In the genomic region with DNA sequence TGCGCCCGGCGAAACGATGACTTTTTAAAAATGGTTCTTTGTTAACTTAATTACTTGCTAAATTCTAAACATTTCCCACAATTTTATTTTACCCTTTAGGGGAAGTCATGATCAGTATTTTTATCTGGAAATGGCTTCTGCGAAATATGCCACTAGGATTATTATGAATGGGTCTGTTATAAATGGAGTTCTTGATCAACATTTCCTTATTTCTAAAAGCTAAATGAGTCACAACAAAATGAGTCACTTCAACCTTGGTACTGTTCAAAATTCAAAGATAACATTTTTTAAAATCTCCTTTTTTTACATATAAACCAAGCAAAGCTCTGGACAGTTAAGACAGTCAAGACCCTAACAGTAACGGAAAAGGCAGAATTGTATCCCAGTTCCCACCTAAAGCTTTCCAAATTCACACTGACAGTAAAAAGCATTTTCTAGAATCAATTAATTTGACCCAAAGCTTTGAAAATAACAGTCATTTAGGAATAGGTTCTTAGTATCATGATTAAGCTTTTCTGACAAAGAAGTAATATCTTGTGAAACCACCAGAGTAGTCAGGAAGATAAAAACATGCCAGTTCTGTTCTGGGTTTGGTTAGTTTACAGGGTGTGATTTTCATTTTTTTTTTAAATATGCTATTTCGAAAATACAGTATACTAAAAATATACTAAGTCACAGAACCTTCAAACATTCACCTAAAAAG, we compare ENCODE assay signal across 13 cellular contexts.
A peak's percentile ranks its signal among the peaks of the same experiment; 100 is the strongest.
DNase-seq lines count a peak whose midpoint lies in the region; ATAC-seq, FAIRE-seq and TF ChIP-seq lines count a peak whose summit lies in the region.
"Had no signal": no experiment of that assay in that cellular context is flagged by ENCODE, and none has a peak within 500 bp of the region (broad histone marks: within the 10 kb centered on the region; RNA-seq: fewer than 3 reads in every experiment).

No MANE protein-coding gene starts in this region.

- no peaks in the 10 kb centered on the region for H3K9me2 ChIP-seq in PC-9 (ENCODE audit: insufficient read depth)

- DNase-seq in PC-9 (no peak), dermis blood vessel endothelial cell (peak; percentile 59), small intestine (peak; percentile 16), NCI-H1417 treated with DMSO at 0.1 percent for 48 hours (lab: John Stamatoyannopoulos, UW) (no peak), NCI-H2081 (lab: John Stamatoyannopoulos, UW) (no peak)
- DNase-seq in CD8-positive, alpha-beta T cell: no peak
- DNase-seq: activated CD4-positive, alpha-beta T cell treated with anti-CD3 and anti-CD28 coated beads for 48 hours; activated gamma-delta T cell; left cardiac atrium; NCI-H524 had no signal

- 79 to 88% (median 88%) methylated on average over 7 of the region's 7 CpGs for WGBS in small intestine, 3 donors

- H3K4me3 Mint-ChIP-seq in CD8-positive, alpha-beta T cell: no peak overlapping the region

- H3K4me3 ChIP-seq in PC-9: no peak overlapping the region
- no peak overlapping the region for H3K4me3 ChIP-seq in small intestine (ENCODE audit: low read depth in 1 of 2, low read length in 2 of 2)
- no peak overlapping the region for H3K4me3 ChIP-seq in CD8-positive, alpha-beta T cell (ENCODE audit: low read depth, low read length)

- H3K9me3 ChIP-seq in PC-9 (ENCODE audit: insufficient read depth, low read depth) (0 out of 2 replicates have a peak, but pooled peaks cover 6% of the 10 kb centered on the region), small intestine (ENCODE audit: control insufficient read depth, low read depth) (no peaks in the 10 kb centered on the region)
- H3K9me3 ChIP-seq in CD8-positive, alpha-beta T cell (ENCODE audit: low read length): no peaks in the 10 kb centered on the region

- TF ChIP-seq CTCF in PC-9 (conservative IDR thresholded peaks at IDR 0.05): no peak
- TF ChIP-seq CTCF in CD8-positive, alpha-beta T cell (IDR thresholded peaks at IDR 0.05): no peak

- H3K27me3 ChIP-seq in PC-9 (ENCODE audit: insufficient read depth, low read depth): no peaks in the 10 kb centered on the region
- H3K27me3 ChIP-seq in small intestine (ENCODE audit: control insufficient read depth in 2 of 2, insufficient read depth in 2 of 2, low read length in 2 of 2): no peaks in the 10 kb centered on the region
- no peaks in the 10 kb centered on the region for H3K27me3 ChIP-seq in CD8-positive, alpha-beta T cell (ENCODE audit: insufficient read depth, low read length)

- CTCF ChIA-PET in PC-9 (lab: Charles Lee): no interaction called here
- CTCF ChIA-PET in CD8-positive, alpha-beta T cell (lab: Charles Lee): interaction anchor here (0.7 kb wide), 1 partner anchor 40 kb away, joined by 4 read pairs; no protein-coding TSS in a partner anchor

- peaks cover 5% of the 10 kb centered on the region; the same call in 1 of the 2 replicates for H3F3A ChIP-seq in PC-9 (ENCODE audit: insufficient read depth, low read depth)

- H4K20me1 ChIP-seq in PC-9 (ENCODE audit: insufficient read depth): no peaks in the 10 kb centered on the region

- H3K36me3 ChIP-seq in PC-9 (ENCODE audit: low read depth) (peaks cover 24% of the 10 kb centered on the region), small intestine (ENCODE audit: control insufficient read depth in 2 of 2, insufficient read depth in 2 of 2, low read length in 2 of 2) (peaks cover 0 to 4% of the 10 kb centered on the region in 2 donors)
- H3K36me3 ChIP-seq in CD8-positive, alpha-beta T cell (ENCODE audit: insufficient read depth, low read length): no peaks in the 10 kb centered on the region

- H2AFZ ChIP-seq in PC-9: no peak overlapping the region

- no peak overlapping the region for H3K27ac Mint-ChIP-seq in CD8-positive, alpha-beta T cell

- ATAC-seq in GM19455 (IDR thresholded peaks at IDR 0.05; ENCODE audit: unreplicated experiment) (peak; percentile 63), HG03565 (IDR thresholded peaks at IDR 0.05; ENCODE audit: unreplicated experiment) (no peak)
- no peak for ATAC-seq in CD8-positive, alpha-beta T cell

- peaks cover 5% of the 10 kb centered on the region for H3K27me3 Mint-ChIP-seq in CD8-positive, alpha-beta T cell (ENCODE audit: low read depth)

- FAIRE-seq in small intestine (lab: Jason Lieb, UNC): no peak
- FAIRE-seq: GM12891 had no signal

- H3K27ac ChIP-seq in PC-9 (peak overlapping the region; percentile 44), small intestine (ENCODE audit: low read depth in 1 of 2, low read length in 1 of 2) (no peak overlapping the region)
- H3K27ac ChIP-seq in CD8-positive, alpha-beta T cell (ENCODE audit: low read depth, low read length): no peak overlapping the region

- 0 out of 2 replicates have a peak, but pooled peaks cover 11% of the 10 kb centered on the region for H3K79me2 ChIP-seq in PC-9 (ENCODE audit: low read depth)

- no peaks in the 10 kb centered on the region for H3K36me3 Mint-ChIP-seq in CD8-positive, alpha-beta T cell

- intact Hi-C loops in PC-9 (cut with micrococcal nuclease; ENCODE audit: unreplicated experiment): no loop called here
- intact Hi-C loops in CD8-positive, alpha-beta T cell (cut with DNase I, micrococcal nuclease): no loop called here

- H3K4me2 ChIP-seq in PC-9: no peak overlapping the region

- no peaks in the 10 kb centered on the region for H3K4me1 Mint-ChIP-seq in CD8-positive, alpha-beta T cell (ENCODE audit: low read depth)

- peaks cover 14% of the 10 kb centered on the region for H3K4me1 ChIP-seq in PC-9 (replicated peaks; ENCODE audit: insufficient read depth)
- H3K4me1 ChIP-seq in small intestine (ENCODE audit: control insufficient read depth in 2 of 2, insufficient read depth in 1 of 2, low read depth in 1 of 2, low read length in 1 of 2): peaks cover 0 to 4% of the 10 kb centered on the region in 2 donors
- H3K4me1 ChIP-seq in CD8-positive, alpha-beta T cell (ENCODE audit: insufficient read depth, low read length): no peaks in the 10 kb centered on the region

- peaks cover 4% of the 10 kb centered on the region for H3K9me3 Mint-ChIP-seq in CD8-positive, alpha-beta T cell

- no TSS peak for BruUV-seq in PC-9 (replicated peaks; lab: Mats Ljungman, UMichigan)

- POLR2A ChIA-PET in PC-9 (lab: Charles Lee; ENCODE audit: unreplicated experiment): no interaction called here
- POLR2A ChIA-PET in CD8-positive, alpha-beta T cell (lab: Charles Lee): no interaction called here

Comparison
In these comparisons a context has a peak if more than half of its experiments do, and no peak if none do; other contexts are left out.
1. DNase-seq: peak in dermis blood vessel endothelial cell (single experiment) and small intestine (single experiment); none in PC-9 (0 of 2), NCI-H1417 treated with DMSO at 0.1 percent for 48 hours (single experiment), NCI-H2081 (0 of 2) and CD8-positive, alpha-beta T cell (0 of 7).